ENCODE assay signal across 1 cellular context in the genomic region with DNA sequence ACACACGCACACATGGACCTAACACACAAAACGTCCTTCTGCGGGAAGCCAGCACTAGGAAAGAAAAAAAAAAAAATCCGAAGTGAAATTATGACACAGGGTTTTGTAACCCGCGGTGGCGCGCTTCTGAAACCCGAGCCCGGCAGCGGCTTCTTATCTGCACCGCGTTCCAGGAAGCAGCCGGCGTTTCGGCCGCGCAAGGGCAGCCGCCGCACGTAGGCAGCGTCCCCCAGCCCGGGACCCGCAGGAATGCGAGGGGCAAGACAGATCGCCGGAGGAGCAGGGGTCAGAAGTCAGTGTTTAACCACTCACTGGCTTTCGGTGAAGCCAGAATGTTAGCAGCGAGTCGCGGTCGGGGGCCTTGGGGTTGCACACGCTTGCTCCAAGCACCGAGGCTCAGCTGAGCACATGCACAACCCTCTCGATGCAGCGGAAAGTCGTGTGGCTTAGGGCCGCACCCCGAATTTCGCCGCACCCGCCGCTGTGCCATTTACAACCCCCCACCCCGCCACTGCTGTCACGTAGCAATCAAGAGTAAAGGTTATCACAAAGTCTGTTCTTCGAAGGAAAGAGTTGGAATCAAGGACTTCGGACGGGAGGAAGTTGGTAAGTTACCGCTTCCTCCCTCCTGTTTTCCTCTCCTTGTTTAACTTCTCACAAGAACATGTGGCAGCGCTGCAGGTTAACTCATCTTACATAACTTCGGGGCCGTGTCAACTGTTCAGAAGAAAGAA.
A peak's percentile ranks its signal among the peaks of the same experiment; 100 is the strongest.
TF ChIP-seq lines count a peak whose summit lies in the region.

No MANE protein-coding gene starts in this region.

TF ChIP-seq in HepG2, 621 proteins besides CTCF, POLR2A, EP300 and RAD21 (continued from another document and continues in another):
- TF ChIP-seq MED8 (CRISPR knock-in tag; IDR thresholded peaks at IDR 0.05; ENCODE audit: insufficient replicate concordance) (peak; percentile 99), RFX5 (IDR thresholded peaks at IDR 0.05; ENCODE audit: low read depth, low read length) (0 out of 2 replicates have a peak, but pooled peaks have one; percentile 29), ETV6 (CRISPR knock-in tag; conservative IDR thresholded peaks at IDR 0.05) (peak; percentile 58; the same call in 1 of the 2 replicates), FOSL1 (CRISPR knock-in tag; IDR thresholded peaks at IDR 0.05; ENCODE audit: borderline replicate concordance) (0 out of 2 replicates have a peak, but pooled peaks have one; percentile 57), GPN1 (CRISPR knock-in tag; IDR thresholded peaks at IDR 0.05; ENCODE audit: borderline replicate concordance) (peak; percentile 77; the same call in 1 of the 2 replicates), PTBP1 (IDR thresholded peaks at IDR 0.05; ENCODE audit: low read depth, low read length, poor library complexity, severe bottlenecking) (no peak), PHB2 (IDR thresholded peaks at IDR 0.05; ENCODE audit: partially characterized antibody) (no peak), ZNF619 (CRISPR knock-in tag; IDR thresholded peaks at IDR 0.05) (no peak), PCBP1 (IDR thresholded peaks at IDR 0.05; ENCODE audit: borderline replicate concordance, low read depth, low read length) (no peak), IKZF4 (CRISPR knock-in tag; IDR thresholded peaks at IDR 0.05; ENCODE audit: borderline replicate concordance, low read depth, not compliant biosample characterization) (no peak), EHMT2 (IDR thresholded peaks at IDR 0.05; ENCODE audit: borderline replicate concordance, low read depth, low read length) (no peak), ZNF652 (CRISPR knock-in tag; IDR thresholded peaks at IDR 0.05; ENCODE audit: borderline replicate concordance, low read depth) (peak; percentile 85), ZNF441 (CRISPR knock-in tag; IDR thresholded peaks at IDR 0.05; ENCODE audit: borderline replicate concordance) (peak; percentile 78; the same call in 1 of the 2 replicates), ZNF557 (CRISPR knock-in tag; IDR thresholded peaks at IDR 0.05) (peak; percentile 73; the same call in 1 of the 2 replicates), ZNF317 (CRISPR knock-in tag; IDR thresholded peaks at IDR 0.05) (peak; percentile 78), HNF4G (IDR thresholded peaks at IDR 0.05; ENCODE audit: borderline replicate concordance, low read depth, low read length) (peak; percentile 30), HNF4G (CRISPR knock-in tag; IDR thresholded peaks at IDR 0.05; ENCODE audit: borderline replicate concordance, low read depth) (peak; percentile 73; the same call in 1 of the 2 replicates), ASH2L (IDR thresholded peaks at IDR 0.05; ENCODE audit: insufficient read length, low read depth, low read length) (peak; percentile 50), NAIF1 (CRISPR knock-in tag; IDR thresholded peaks at IDR 0.05; ENCODE audit: borderline replicate concordance) (peak; percentile 71; the same call in 1 of the 2 replicates), ARNT (IDR thresholded peaks at IDR 0.05) (no peak), ATF1 (CRISPR knock-in tag; IDR thresholded peaks at IDR 0.05) (0 out of 2 replicates have a peak, but pooled peaks have one; percentile 20), CBFB (CRISPR knock-in tag; IDR thresholded peaks at IDR 0.05) (peak; percentile 87)
- TF ChIP-seq, protein P1, sequence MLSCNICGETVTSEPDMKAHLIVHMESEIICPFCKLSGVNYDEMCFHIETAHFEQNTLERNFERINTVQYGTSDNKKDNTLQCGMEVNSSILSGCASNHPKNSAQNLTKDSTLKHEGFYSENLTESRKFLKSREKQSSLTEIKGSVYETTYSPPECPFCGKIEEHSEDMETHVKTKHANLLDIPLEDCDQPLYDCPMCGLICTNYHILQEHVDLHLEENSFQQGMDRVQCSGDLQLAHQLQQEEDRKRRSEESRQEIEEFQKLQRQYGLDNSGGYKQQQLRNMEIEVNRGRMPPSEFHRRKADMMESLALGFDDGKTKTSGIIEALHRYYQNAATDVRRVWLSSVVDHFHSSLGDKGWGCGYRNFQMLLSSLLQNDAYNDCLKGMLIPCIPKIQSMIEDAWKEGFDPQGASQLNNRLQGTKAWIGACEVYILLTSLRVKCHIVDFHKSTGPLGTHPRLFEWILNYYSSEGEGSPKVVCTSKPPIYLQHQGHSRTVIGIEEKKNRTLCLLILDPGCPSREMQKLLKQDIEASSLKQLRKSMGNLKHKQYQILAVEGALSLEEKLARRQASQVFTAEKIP (CRISPR knock-in tag; IDR thresholded peaks at IDR 0.05; ENCODE audit: borderline replicate concordance), result no peak
- TF ChIP-seq, protein P2, sequence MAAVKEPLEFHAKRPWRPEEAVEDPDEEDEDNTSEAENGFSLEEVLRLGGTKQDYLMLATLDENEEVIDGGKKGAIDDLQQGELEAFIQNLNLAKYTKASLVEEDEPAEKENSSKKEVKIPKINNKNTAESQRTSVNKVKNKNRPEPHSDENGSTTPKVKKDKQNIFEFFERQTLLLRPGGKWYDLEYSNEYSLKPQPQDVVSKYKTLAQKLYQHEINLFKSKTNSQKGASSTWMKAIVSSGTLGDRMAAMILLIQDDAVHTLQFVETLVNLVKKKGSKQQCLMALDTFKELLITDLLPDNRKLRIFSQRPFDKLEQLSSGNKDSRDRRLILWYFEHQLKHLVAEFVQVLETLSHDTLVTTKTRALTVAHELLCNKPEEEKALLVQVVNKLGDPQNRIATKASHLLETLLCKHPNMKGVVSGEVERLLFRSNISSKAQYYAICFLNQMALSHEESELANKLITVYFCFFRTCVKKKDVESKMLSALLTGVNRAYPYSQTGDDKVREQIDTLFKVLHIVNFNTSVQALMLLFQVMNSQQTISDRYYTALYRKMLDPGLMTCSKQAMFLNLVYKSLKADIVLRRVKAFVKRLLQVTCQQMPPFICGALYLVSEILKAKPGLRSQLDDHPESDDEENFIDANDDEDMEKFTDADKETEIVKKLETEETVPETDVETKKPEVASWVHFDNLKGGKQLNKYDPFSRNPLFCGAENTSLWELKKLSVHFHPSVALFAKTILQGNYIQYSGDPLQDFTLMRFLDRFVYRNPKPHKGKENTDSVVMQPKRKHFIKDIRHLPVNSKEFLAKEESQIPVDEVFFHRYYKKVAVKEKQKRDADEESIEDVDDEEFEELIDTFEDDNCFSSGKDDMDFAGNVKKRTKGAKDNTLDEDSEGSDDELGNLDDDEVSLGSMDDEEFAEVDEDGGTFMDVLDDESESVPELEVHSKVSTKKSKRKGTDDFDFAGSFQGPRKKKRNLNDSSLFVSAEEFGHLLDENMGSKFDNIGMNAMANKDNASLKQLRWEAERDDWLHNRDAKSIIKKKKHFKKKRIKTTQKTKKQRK (IDR thresholded peaks at IDR 0.05; ENCODE audit: low read length), result no peak
- TF ChIP-seq, protein P3, sequence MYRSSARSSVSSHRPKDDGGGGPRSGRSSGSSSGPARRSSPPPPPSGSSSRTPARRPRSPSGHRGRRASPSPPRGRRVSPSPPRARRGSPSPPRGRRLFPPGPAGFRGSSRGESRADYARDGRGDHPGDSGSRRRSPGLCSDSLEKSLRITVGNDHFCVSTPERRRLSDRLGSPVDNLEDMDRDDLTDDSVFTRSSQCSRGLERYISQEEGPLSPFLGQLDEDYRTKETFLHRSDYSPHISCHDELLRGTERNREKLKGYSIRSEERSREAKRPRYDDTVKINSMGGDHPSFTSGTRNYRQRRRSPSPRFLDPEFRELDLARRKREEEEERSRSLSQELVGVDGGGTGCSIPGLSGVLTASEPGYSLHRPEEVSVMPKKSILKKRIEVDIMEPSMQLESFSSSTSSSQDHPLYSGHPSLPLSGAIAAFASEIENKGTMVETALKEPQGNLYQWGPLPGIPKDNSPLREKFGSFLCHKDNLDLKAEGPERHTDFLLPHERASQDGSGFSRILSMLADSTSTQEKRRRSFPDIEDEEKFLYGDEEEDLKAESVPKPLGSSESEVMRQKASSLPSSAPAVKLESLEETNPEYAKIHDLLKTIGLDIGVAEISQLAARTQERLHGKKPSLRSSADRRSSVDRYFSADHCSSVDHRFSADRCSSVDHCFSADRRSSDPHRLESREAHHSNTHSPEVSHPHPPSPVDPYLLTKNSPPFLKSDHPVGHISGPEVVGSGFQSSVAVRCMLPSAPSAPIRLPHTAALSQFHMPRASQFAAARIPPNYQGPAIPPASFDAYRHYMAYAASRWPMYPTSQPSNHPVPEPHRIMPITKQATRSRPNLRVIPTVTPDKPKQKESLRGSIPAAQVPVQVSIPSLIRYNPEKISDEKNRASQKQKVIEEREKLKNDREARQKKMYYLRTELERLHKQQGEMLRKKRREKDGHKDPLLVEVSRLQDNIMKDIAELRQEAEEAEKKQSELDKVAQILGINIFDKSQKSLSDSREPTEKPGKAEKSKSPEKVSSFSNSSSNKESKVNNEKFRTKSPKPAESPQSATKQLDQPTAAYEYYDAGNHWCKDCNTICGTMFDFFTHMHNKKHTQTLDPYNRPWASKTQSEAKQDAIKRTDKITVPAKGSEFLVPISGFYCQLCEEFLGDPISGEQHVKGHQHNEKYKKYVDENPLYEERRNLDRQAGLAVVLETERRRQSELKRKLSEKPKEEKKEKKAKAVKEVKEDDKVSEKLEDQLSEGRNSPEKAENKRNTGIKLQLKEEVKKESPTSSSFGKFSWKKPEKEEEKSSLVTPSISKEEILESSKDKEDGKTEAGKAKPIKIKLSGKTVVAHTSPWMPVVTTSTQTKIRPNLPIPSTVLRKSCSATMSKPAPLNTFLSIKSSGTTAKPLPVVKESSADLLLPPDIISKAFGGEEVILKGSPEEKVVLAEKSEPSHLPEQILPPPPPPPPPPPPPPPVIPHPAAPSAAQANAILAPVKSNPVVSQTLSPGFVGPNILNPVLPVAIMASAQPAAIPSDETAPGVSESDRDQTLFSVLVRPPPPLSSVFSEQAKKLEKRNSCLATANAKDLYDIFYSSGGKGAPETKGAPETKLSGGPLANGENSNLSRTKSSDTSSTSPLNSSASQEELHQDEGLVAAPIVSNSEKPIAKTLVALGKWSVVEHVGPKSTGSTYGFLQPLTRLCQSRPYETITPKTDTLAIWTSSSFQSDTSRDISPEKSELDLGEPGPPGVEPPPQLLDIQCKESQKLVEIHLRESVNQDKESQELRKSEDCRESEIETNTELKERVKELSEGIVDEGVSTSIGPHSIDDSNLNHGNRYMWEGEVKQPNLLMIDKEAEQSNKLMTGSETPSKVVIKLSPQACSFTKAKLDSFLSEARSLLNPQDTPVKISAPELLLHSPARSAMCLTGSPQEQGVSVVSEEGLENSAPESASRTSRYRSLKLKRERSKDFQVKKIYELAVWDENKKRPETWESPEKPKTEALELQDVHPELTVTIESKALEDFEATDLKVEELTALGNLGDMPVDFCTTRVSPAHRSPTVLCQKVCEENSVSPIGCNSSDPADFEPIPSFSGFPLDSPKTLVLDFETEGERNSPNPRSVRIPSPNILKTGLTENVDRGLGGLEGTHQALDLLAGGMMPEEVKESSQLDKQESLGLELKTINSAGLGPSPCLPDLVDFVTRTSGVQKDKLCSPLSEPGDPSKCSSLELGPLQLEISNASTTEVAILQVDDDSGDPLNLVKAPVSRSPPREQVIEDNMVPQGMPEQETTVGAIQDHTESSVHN (CRISPR knock-in tag; IDR thresholded peaks at IDR 0.05), result no peak; the same call in 1 of the 2 replicates
- TF ChIP-seq, protein P4, sequence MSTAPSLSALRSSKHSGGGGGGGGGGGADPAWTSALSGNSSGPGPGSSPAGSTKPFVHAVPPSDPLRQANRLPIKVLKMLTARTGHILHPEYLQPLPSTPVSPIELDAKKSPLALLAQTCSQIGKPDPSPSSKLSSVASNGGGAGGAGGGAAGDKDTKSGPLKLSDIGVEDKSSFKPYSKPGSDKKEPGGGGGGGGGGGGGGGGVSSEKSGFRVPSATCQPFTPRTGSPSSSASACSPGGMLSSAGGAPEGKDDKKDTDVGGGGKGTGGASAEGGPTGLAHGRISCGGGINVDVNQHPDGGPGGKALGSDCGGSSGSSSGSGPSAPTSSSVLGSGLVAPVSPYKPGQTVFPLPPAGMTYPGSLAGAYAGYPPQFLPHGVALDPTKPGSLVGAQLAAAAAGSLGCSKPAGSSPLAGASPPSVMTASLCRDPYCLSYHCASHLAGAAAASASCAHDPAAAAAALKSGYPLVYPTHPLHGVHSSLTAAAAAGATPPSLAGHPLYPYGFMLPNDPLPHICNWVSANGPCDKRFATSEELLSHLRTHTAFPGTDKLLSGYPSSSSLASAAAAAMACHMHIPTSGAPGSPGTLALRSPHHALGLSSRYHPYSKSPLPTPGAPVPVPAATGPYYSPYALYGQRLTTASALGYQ (CRISPR knock-in tag; IDR thresholded peaks at IDR 0.05), result peak; percentile 92
- TF ChIP-seq, protein P5, sequence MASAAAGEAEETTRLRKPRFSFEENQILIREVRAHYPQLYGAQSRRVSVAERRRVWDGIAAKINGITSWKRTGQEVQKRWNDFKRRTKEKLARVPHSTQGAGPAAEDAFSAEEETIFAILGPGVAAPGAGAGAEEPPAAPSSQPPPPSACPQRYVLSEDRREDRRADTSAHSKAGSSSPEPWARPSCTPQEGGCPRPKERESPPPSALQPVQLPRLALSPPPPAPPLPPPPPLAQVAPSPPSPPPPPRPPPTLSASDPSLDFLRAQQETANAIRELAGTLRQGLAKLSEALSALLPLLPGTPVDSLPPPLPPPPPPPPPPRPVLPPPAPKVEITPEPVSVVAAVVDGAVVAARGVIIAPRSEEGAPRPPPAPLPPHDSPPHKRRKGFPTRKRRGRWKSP (CRISPR knock-in tag; IDR thresholded peaks at IDR 0.05), result peak; percentile 94
- TF ChIP-seq, protein P6, sequence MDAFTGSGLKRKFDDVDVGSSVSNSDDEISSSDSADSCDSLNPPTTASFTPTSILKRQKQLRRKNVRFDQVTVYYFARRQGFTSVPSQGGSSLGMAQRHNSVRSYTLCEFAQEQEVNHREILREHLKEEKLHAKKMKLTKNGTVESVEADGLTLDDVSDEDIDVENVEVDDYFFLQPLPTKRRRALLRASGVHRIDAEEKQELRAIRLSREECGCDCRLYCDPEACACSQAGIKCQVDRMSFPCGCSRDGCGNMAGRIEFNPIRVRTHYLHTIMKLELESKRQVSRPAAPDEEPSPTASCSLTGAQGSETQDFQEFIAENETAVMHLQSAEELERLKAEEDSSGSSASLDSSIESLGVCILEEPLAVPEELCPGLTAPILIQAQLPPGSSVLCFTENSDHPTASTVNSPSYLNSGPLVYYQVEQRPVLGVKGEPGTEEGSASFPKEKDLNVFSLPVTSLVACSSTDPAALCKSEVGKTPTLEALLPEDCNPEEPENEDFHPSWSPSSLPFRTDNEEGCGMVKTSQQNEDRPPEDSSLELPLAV (CRISPR knock-in tag; conservative IDR thresholded peaks at IDR 0.05; ENCODE audit: low read depth), result peak; percentile 83; the same call in 1 of the 2 replicates
- TF ChIP-seq, protein P7, sequence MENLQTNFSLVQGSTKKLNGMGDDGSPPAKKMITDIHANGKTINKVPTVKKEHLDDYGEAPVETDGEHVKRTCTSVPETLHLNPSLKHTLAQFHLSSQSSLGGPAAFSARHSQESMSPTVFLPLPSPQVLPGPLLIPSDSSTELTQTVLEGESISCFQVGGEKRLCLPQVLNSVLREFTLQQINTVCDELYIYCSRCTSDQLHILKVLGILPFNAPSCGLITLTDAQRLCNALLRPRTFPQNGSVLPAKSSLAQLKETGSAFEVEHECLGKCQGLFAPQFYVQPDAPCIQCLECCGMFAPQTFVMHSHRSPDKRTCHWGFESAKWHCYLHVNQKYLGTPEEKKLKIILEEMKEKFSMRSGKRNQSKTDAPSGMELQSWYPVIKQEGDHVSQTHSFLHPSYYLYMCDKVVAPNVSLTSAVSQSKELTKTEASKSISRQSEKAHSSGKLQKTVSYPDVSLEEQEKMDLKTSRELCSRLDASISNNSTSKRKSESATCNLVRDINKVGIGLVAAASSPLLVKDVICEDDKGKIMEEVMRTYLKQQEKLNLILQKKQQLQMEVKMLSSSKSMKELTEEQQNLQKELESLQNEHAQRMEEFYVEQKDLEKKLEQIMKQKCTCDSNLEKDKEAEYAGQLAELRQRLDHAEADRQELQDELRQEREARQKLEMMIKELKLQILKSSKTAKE (CRISPR knock-in tag; IDR thresholded peaks at IDR 0.05; ENCODE audit: borderline replicate concordance), result peak; percentile 86
- TF ChIP-seq, protein P8, sequence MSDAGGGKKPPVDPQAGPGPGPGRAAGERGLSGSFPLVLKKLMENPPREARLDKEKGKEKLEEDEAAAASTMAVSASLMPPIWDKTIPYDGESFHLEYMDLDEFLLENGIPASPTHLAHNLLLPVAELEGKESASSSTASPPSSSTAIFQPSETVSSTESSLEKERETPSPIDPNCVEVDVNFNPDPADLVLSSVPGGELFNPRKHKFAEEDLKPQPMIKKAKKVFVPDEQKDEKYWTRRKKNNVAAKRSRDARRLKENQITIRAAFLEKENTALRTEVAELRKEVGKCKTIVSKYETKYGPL (CRISPR knock-in tag; IDR thresholded peaks at IDR 0.05), result peak; percentile 18; the same call in 1 of the 2 replicates
